9 cellular contexts compared by ENCODE assay signal in the genomic region with DNA sequence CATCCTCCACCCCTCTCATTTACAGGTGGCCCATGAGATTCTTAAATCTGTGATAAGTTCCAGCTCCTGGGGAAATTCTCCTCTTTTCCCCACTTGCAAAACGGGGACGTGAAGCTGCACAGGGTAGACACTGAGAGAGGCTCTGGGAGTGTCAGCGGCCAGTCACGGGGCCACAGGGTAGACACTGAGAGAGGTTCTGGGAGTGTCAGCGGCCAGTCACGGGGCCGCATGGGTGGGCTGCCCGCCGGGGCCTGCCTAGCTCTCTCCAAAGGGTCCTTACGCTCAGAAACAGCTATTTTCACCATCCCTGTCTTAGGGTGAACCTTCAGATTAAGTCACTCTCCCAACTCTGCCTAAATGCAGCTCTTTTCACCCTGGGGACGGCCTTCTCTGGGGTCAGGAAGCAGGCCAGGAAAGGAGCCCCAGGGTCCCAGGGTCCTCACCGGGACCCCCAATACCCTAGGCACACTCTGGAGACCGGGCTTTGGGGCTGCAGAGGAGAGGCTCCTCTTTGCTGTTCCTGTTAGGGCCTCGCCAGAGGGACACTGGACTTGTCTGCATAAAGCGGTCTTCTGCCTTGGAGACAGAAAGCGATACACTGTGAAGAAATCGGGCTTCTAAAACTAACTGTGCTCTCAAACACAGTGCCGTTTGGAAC. TPM values are rescaled to one million over a fixed set of nuclear protein-coding genes. Genes with fewer than 3 reads are reported as not detected.
A peak's percentile ranks its signal among the peaks of the same experiment; 100 is the strongest.
DNase-seq lines count a peak whose midpoint lies in the region; ATAC-seq and TF ChIP-seq lines count a peak whose summit lies in the region.
"Had no signal": no experiment of that assay in that cellular context is flagged by ENCODE, and none has a peak within 500 bp of the region (broad histone marks: within the 10 kb centered on the region; RNA-seq: fewer than 3 reads in every experiment).

No MANE protein-coding gene starts in this region.

- H3K27ac Mint-ChIP-seq in endodermal cell: no peak overlapping the region

- TF ChIP-seq CTCF in GM12865 (IDR thresholded peaks at IDR 0.05; ENCODE audit: insufficient read depth, low read depth, low read length, missing control alignments): no peak
- TF ChIP-seq CTCF in endodermal cell (conservative IDR thresholded peaks at IDR 0.05): no peak
- no peak for TF ChIP-seq CTCF in parathyroid adenoma (IDR thresholded peaks at IDR 0.05)

- no peaks in the 10 kb centered on the region for H3K36me3 ChIP-seq in NT2/D1 (ENCODE audit: insufficient read depth, insufficient read length, low read length)
- H3K36me3 ChIP-seq in endodermal cell (ENCODE audit: control insufficient read depth, insufficient read depth, low read length): no peaks in the 10 kb centered on the region
- H3K36me3 ChIP-seq in parathyroid adenoma (ENCODE audit: control insufficient read depth, insufficient read depth, low read length): no peaks in the 10 kb centered on the region

- peak overlapping the region; percentile 55 for H3K4me3 Mint-ChIP-seq in endodermal cell

- no peaks in the 10 kb centered on the region for H3K9me3 ChIP-seq in NT2/D1 (ENCODE audit: insufficient read depth, low read length)
- no peaks in the 10 kb centered on the region for H3K9me3 ChIP-seq in endodermal cell (ENCODE audit: control insufficient read depth, low read length)
- no peaks in the 10 kb centered on the region for H3K9me3 ChIP-seq in parathyroid adenoma (ENCODE audit: control insufficient read depth, low read length)

- H3K4me2 ChIP-seq in parathyroid adenoma (ENCODE audit: low read length): peak overlapping the region; percentile 17

- WGBS in endodermal cell (ENCODE audit: insufficient coverage in 1 of 2, insufficient read length in 1 of 2), 2 experiments: 92% methylated on average over 15 to 18 of the region's 18 CpGs

- peaks cover 15% of the 10 kb centered on the region for H3K4me1 Mint-ChIP-seq in endodermal cell

- H2AFZ ChIP-seq in parathyroid adenoma: no peak overlapping the region

- no peak for ATAC-seq in HG02840 (IDR thresholded peaks at IDR 0.05; ENCODE audit: low FRiP score, unreplicated experiment)
- no peak for ATAC-seq in HG03135 (IDR thresholded peaks at IDR 0.05; ENCODE audit: unreplicated experiment)
- ATAC-seq: foreskin keratinocyte had no signal

- H3K9ac ChIP-seq in NT2/D1 (ENCODE audit: insufficient read length, low read depth): peak overlapping the region; percentile 7
- no peak overlapping the region for H3K9ac ChIP-seq in endodermal cell (ENCODE audit: extremely low read depth, low read length, poor library complexity, severe bottlenecking)
- no peak overlapping the region for H3K9ac ChIP-seq in parathyroid adenoma

- H3K27ac ChIP-seq in endodermal cell (ENCODE audit: low read depth, low read length) (no peak overlapping the region), parathyroid adenoma (peak overlapping the region; percentile 29)
- H3K27ac ChIP-seq: foreskin keratinocyte had no signal

- H3K9me3 Mint-ChIP-seq in endodermal cell: no peaks in the 10 kb centered on the region

- peaks cover 17% of the 10 kb centered on the region for H3K27me3 ChIP-seq in NT2/D1 (ENCODE audit: insufficient read depth, insufficient read length)
- peaks cover 16% of the 10 kb centered on the region for H3K27me3 ChIP-seq in endodermal cell (ENCODE audit: control insufficient read depth, insufficient read depth, low read length, poor library complexity, severe bottlenecking)
- H3K27me3 ChIP-seq in parathyroid adenoma (ENCODE audit: control insufficient read depth, insufficient read depth, low read length): no peaks in the 10 kb centered on the region

- H3K4me1 ChIP-seq in NT2/D1 (ENCODE audit: insufficient read depth, insufficient read length) (peaks cover 31% of the 10 kb centered on the region), endodermal cell (ENCODE audit: control insufficient read depth, insufficient read depth, low read length) (no peaks in the 10 kb centered on the region), parathyroid adenoma (no peaks in the 10 kb centered on the region)
- H3K4me1 ChIP-seq: foreskin keratinocyte had no signal

- H3K79me2 ChIP-seq in parathyroid adenoma: no peaks in the 10 kb centered on the region

- DNase-seq in GM12865 (ENCODE audit: low read depth) (peak; percentile 60), NT2/D1 (ENCODE audit: low read depth, low spot score) (no peak), endodermal cell (no peak), midbrain (lab: John Stamatoyannopoulos, UW) (no peak), A172 (ENCODE audit: low spot score) (no peak)
- DNase-seq: foreskin keratinocyte had no signal

- peak overlapping the region; percentile 79 for H3K4me3 ChIP-seq in GM12865 (ENCODE audit: low read depth, low read length)
- H3K4me3 ChIP-seq in NT2/D1 (ENCODE audit: insufficient read length, low read depth): no peak overlapping the region
- H3K4me3 ChIP-seq in endodermal cell (ENCODE audit: low read length): no peak overlapping the region
- no peak overlapping the region for H3K4me3 ChIP-seq in parathyroid adenoma (ENCODE audit: low read depth, low read length)

- no peaks in the 10 kb centered on the region for H3K36me3 Mint-ChIP-seq in endodermal cell (ENCODE audit: low read depth)

- H3K27me3 Mint-ChIP-seq in endodermal cell (ENCODE audit: insufficient read depth): peaks cover 21% of the 10 kb centered on the region

RNA-seq across cellular contexts. Expression of a gene that starts 1.5 kb away (rescaled TPM):
- total RNA-seq in endodermal cell: 1 to 10 TPM; 5.5 to 5.6 TPM
- 3.0 TPM for polyA plus RNA-seq in endodermal cell (2013, experiment 1 of 2)
- 2.8 TPM for polyA plus RNA-seq in endodermal cell (2013, experiment 2 of 2)
- total RNA-seq in A172 (2014; rRNA removed; shearing (Covaris generic)): 1.8 and 2.5 TPM in 2 replicates

RNA-seq across cellular contexts. Expression of a gene that starts 14.7 kb away (rescaled TPM):
- total RNA-seq in endodermal cell: 1 to 10 TPM; 4.1 to 5.6 TPM
- polyA plus RNA-seq in endodermal cell (2013, experiment 1 of 2): 3.6 TPM
- polyA plus RNA-seq in endodermal cell (2013, experiment 2 of 2): 3.0 TPM
- 0.14 and 1.0 TPM in 2 replicates for total RNA-seq in A172 (2014; rRNA removed; shearing (Covaris generic))
- total RNA-seq: foreskin keratinocyte had no signal
- polyA plus RNA-seq: foreskin keratinocyte had no signal
